9 cellular contexts compared by ENCODE assay signal in genomic region chr20:44460795-44461141, GRCh38. TPM values are rescaled to one million over a fixed set of nuclear protein-coding genes. Genes with fewer than 3 reads are reported as not detected.
DNase-seq lines count a peak whose midpoint lies in the region; ATAC-seq, FAIRE-seq and TF ChIP-seq lines count a peak whose summit lies in the region.
"Had no signal": no experiment of that assay in that cellular context is flagged by ENCODE, and none has a peak within 500 bp of the region (broad histone marks: within the 10 kb centered on the region; RNA-seq: fewer than 3 reads in every experiment).

No MANE protein-coding gene starts in this region.

- H3K23ac ChIP-seq in mesenchymal stem cell (ENCODE audit: low read length in 2 of 2), result no peak overlapping the region

- H3K9ac ChIP-seq in astrocyte (ENCODE audit: low read length) (no peak overlapping the region), mesenchymal stem cell (ENCODE audit: low read length) (no peak overlapping the region)

- H4K8ac ChIP-seq in mesenchymal stem cell (ENCODE audit: low read length), result no peak overlapping the region

- peak; percentile 33 for TF ChIP-seq CTCF in astrocyte (IDR thresholded peaks at IDR 0.05; ENCODE audit: insufficient read depth, low read depth, low read length)

- no peaks in the 10 kb centered on the region for H3K9me3 ChIP-seq in astrocyte (ENCODE audit: insufficient read depth, low read depth, low read length)
- no peaks in the 10 kb centered on the region for H3K9me3 ChIP-seq in mesenchymal stem cell (ENCODE audit: control insufficient read depth, low read length)
- H3K9me3 ChIP-seq: neutrophil had no signal

- H3K27ac Mint-ChIP-seq in astrocyte (ENCODE audit: unreplicated experiment), result no peak overlapping the region
- H3K27ac Mint-ChIP-seq in stimulated activated naive CD8-positive, alpha-beta T cell treated with anti-CD3 and anti-CD28 coated beads, Interleukin-15, amount 100 ng/mL, for 72 hours, result no peak overlapping the region

- no peak overlapping the region for H3K4me3 Mint-ChIP-seq in astrocyte (ENCODE audit: unreplicated experiment)
- no peak overlapping the region for H3K4me3 Mint-ChIP-seq in stimulated activated naive CD8-positive, alpha-beta T cell treated with anti-CD3 and anti-CD28 coated beads, Interleukin-15, amount 100 ng/mL, for 72 hours

- H2BK12ac ChIP-seq in mesenchymal stem cell (ENCODE audit: low read length in 2 of 2), result no peak overlapping the region

- no peak overlapping the region for H2BK5ac ChIP-seq in mesenchymal stem cell (ENCODE audit: low read depth, low read length, poor library complexity, severe bottlenecking)

- H3K4ac ChIP-seq in mesenchymal stem cell (ENCODE audit: low read depth in 1 of 2, low read length in 2 of 2), result no peak overlapping the region

- no peaks in the 10 kb centered on the region for H3K4me1 Mint-ChIP-seq in astrocyte (ENCODE audit: low read depth, unreplicated experiment)
- H3K4me1 Mint-ChIP-seq in stimulated activated naive CD8-positive, alpha-beta T cell treated with anti-CD3 and anti-CD28 coated beads, Interleukin-15, amount 100 ng/mL, for 72 hours, result no peaks in the 10 kb centered on the region

- no peak overlapping the region for H2AK5ac ChIP-seq in mesenchymal stem cell (ENCODE audit: low read length, severe bottlenecking)

- no peaks in the 10 kb centered on the region for H3K79me2 ChIP-seq in astrocyte (ENCODE audit: insufficient read depth, low read length)

- peaks cover 13% of the 10 kb centered on the region for H3K27me3 Mint-ChIP-seq in astrocyte (ENCODE audit: low read depth, unreplicated experiment)
- no peaks in the 10 kb centered on the region for H3K27me3 Mint-ChIP-seq in stimulated activated naive CD8-positive, alpha-beta T cell treated with anti-CD3 and anti-CD28 coated beads, Interleukin-15, amount 100 ng/mL, for 72 hours

- no peaks in the 10 kb centered on the region for H3K79me1 ChIP-seq in mesenchymal stem cell (replicated peaks; ENCODE audit: low read length, poor library complexity, severe bottlenecking)

- no peak overlapping the region for H2BK120ac ChIP-seq in mesenchymal stem cell (ENCODE audit: low read depth, low read length)

- no peak overlapping the region for H4K91ac ChIP-seq in mesenchymal stem cell (ENCODE audit: low read length)

- H3K18ac ChIP-seq in mesenchymal stem cell (ENCODE audit: low read depth in 1 of 2, low read length in 2 of 2), result no peak overlapping the region

- H3K4me3 ChIP-seq in astrocyte (ENCODE audit: insufficient read depth, low read depth, low read length) (no peak overlapping the region), mesenchymal stem cell (ENCODE audit: insufficient read depth in 1 of 2, low read depth in 1 of 2, low read length in 2 of 2) (no peak overlapping the region)

- H3K14ac ChIP-seq in mesenchymal stem cell (ENCODE audit: low read length in 2 of 2), result no peak overlapping the region

- peak; percentile 29 for DNase-seq in DMS153 treated with DMSO at 0.1 percent for 48 hours (lab: John Stamatoyannopoulos, UW; ENCODE audit: unreplicated experiment)
- no peak for DNase-seq in DMS153 (lab: John Stamatoyannopoulos, UW)
- DNase-seq in NCI-H1092 (lab: John Stamatoyannopoulos, UW), result peak; percentile 2
- no peak for DNase-seq in astrocyte (ENCODE audit: low read depth)
- DNase-seq in mesenchymal stem cell, result peak; percentile 21
- DNase-seq in stimulated activated naive CD8-positive, alpha-beta T cell treated with anti-CD3 and anti-CD28 coated beads, Interleukin-15, amount 100 ng/mL, for 72 hours, result no peak

- H3K9me3 Mint-ChIP-seq in astrocyte (ENCODE audit: unreplicated experiment), result no peaks in the 10 kb centered on the region
- H3K9me3 Mint-ChIP-seq in stimulated activated naive CD8-positive, alpha-beta T cell treated with anti-CD3 and anti-CD28 coated beads, Interleukin-15, amount 100 ng/mL, for 72 hours, result no peaks in the 10 kb centered on the region

- no peak overlapping the region for H3K27ac ChIP-seq in astrocyte (ENCODE audit: low read depth, low read length)
- no peak overlapping the region for H3K27ac ChIP-seq in mesenchymal stem cell (ENCODE audit: low read length, poor library complexity, severe bottlenecking)
- H3K27ac ChIP-seq: neutrophil had no signal

- 45% methylated on average over 3 of the region's 3 CpGs for whole genome bisulfite sequencing in mesenchymal stem cell

- H3K4me2 ChIP-seq in astrocyte (ENCODE audit: low read length), result no peak overlapping the region
- no peak overlapping the region for H3K4me2 ChIP-seq in mesenchymal stem cell (ENCODE audit: low read length, poor library complexity, severe bottlenecking)

- H3K36me3 ChIP-seq in astrocyte (ENCODE audit: insufficient read depth, low read length) (no peaks in the 10 kb centered on the region), mesenchymal stem cell (ENCODE audit: control insufficient read depth in 1 of 2, insufficient read depth in 2 of 2, low read depth in 1 of 2, low read length in 2 of 2) (no peaks in the 10 kb centered on the region)
- H3K36me3 ChIP-seq: neutrophil had no signal

- no peak overlapping the region for H2BK15ac ChIP-seq in mesenchymal stem cell (ENCODE audit: low read depth, poor library complexity, severe bottlenecking)

- no peaks in the 10 kb centered on the region for H4K20me1 ChIP-seq in astrocyte (ENCODE audit: insufficient read depth, low read length)

- H3K4me1 ChIP-seq in astrocyte (ENCODE audit: insufficient read depth, low read length), result no peaks in the 10 kb centered on the region
- no peaks in the 10 kb centered on the region for H3K4me1 ChIP-seq in mesenchymal stem cell (ENCODE audit: control insufficient read depth, insufficient read depth, low read depth, low read length)

- no peaks in the 10 kb centered on the region for H3K36me3 Mint-ChIP-seq in astrocyte (ENCODE audit: low read depth, unreplicated experiment)

- no peak overlapping the region for H2AFZ ChIP-seq in astrocyte (ENCODE audit: low read depth, low read length)
- H2AFZ ChIP-seq in mesenchymal stem cell (ENCODE audit: low read depth, low read length), result no peak overlapping the region

- ATAC-seq in HG03378 (IDR thresholded peaks at IDR 0.05; ENCODE audit: unreplicated experiment) (no peak), HG02970 (IDR thresholded peaks at IDR 0.05; ENCODE audit: low FRiP score, unreplicated experiment) (no peak)
- ATAC-seq in stimulated activated naive CD8-positive, alpha-beta T cell treated with anti-CD3 and anti-CD28 coated beads, Interleukin-15, amount 100 ng/mL, for 72 hours, result no peak

- FAIRE-seq in astrocyte (lab: Jason Lieb, UNC), result no peak

- H3K27me3 ChIP-seq in astrocyte (ENCODE audit: insufficient read depth, low read length), result peaks cover 8% of the 10 kb centered on the region
- H3K27me3 ChIP-seq in mesenchymal stem cell (ENCODE audit: control insufficient read depth in 1 of 2, insufficient read depth in 1 of 2, low read length in 2 of 2), result peaks cover 3 to 10% of the 10 kb centered on the region in 2 experiments
- H3K27me3 ChIP-seq: neutrophil had no signal

RNA-seq across cellular contexts. Expression of gene TTPAL, which starts 14.9 kb away (rescaled TPM):
- total RNA-seq in astrocyte, result 23.3 and 25.2 TPM in 2 replicates
- 9.3 TPM for polyA plus RNA-seq in mesenchymal stem cell (2013, experiment 1 of 2)
- polyA plus RNA-seq in mesenchymal stem cell (2013, experiment 2 of 2), result 10.5 TPM

Comparison
In these comparisons a context has a peak if more than half of its experiments do, and no peak if none do; other contexts are left out.
1. DNase-seq: peak in DMS153 treated with DMSO at 0.1 percent for 48 hours (single experiment), NCI-H1092 (single experiment) and mesenchymal stem cell (single experiment); none in DMS153 (single experiment), astrocyte (single experiment) and stimulated activated naive CD8-positive, alpha-beta T cell treated with anti-CD3 and anti-CD28 coated beads, Interleukin-15, amount 100 ng/mL, for 72 hours (0 of 2).